16 cellular contexts compared by ENCODE assay signal in genomic region chr17:18018411-18018921, GRCh38. TPM values are rescaled to one million over a fixed set of nuclear protein-coding genes. Genes with fewer than 3 reads are reported as not detected.
"Had no signal": no experiment of that assay in that cellular context is flagged by ENCODE, and none has a peak within 500 bp of the region (broad histone marks: within the 10 kb centered on the region; RNA-seq: fewer than 3 reads in every experiment).

No MANE protein-coding gene starts in this region.

- H3K27me3 Mint-ChIP-seq: activated CD4-positive, alpha-beta T cell treated with anti-CD3 and anti-CD28 coated beads for 36 hours; central memory CD8-positive, alpha-beta T cell; effector memory CD8-positive, alpha-beta T cell; naive thymus-derived CD4-positive, alpha-beta T cell had no signal

- DNase-seq: activated CD4-positive, alpha-beta T cell treated with anti-CD3 and anti-CD28 coated beads for 36 hours; activated CD8-positive, alpha-beta memory T cell treated with anti-CD3 and anti-CD28 coated beads, Interleukin-2, amount 50 U/mL, for 48 hours; activated CD8-positive, alpha-beta T cell treated with anti-CD3 and anti-CD28 coated beads, Interleukin-2, amount 10 ng/mL, durations not matched to agents 7 days and 5 days; cortex of kidney; effector memory CD8-positive, alpha-beta T cell; erythroblast; hippocampal formation; kidney glomerular epithelial cell; mammary epithelial cell; naive thymus-derived CD4-positive, alpha-beta T cell; occipital lobe; T1000 had no signal

- H3K4me3 Mint-ChIP-seq: activated CD4-positive, alpha-beta T cell treated with anti-CD3 and anti-CD28 coated beads for 36 hours; activated CD8-positive, alpha-beta T cell treated with anti-CD3 and anti-CD28 coated beads, Interleukin-2, amount 10 ng/mL, durations not matched to agents 7 days and 5 days; central memory CD8-positive, alpha-beta T cell; effector memory CD8-positive, alpha-beta T cell; naive thymus-derived CD4-positive, alpha-beta T cell had no signal

- H3K9me3 Mint-ChIP-seq: central memory CD8-positive, alpha-beta T cell; effector memory CD8-positive, alpha-beta T cell; naive thymus-derived CD4-positive, alpha-beta T cell had no signal

- H3K4me1 Mint-ChIP-seq: central memory CD8-positive, alpha-beta T cell; naive thymus-derived CD4-positive, alpha-beta T cell had no signal

- ATAC-seq: activated CD4-positive, alpha-beta T cell treated with anti-CD3 and anti-CD28 coated beads for 36 hours; activated CD8-positive, alpha-beta T cell treated with anti-CD3 and anti-CD28 coated beads, Interleukin-2, amount 10 ng/mL, durations not matched to agents 7 days and 5 days; effector memory CD8-positive, alpha-beta T cell; naive thymus-derived CD4-positive, alpha-beta T cell had no signal

- H3K27me3 ChIP-seq: tibial nerve had no signal

- H3K27ac Mint-ChIP-seq: activated CD4-positive, alpha-beta T cell treated with anti-CD3 and anti-CD28 coated beads for 36 hours; activated CD8-positive, alpha-beta T cell treated with anti-CD3 and anti-CD28 coated beads, Interleukin-2, amount 10 ng/mL, durations not matched to agents 7 days and 5 days; effector memory CD8-positive, alpha-beta T cell; naive thymus-derived CD4-positive, alpha-beta T cell had no signal

- H3K9me3 ChIP-seq: tibial nerve had no signal

- H3K4me3 ChIP-seq: skin epidermis, tibial nerve had no signal

RNA-seq across cellular contexts. Expression of gene DRC3, which starts 45.8 kb away (rescaled TPM):
- total RNA-seq: mononuclear cell had no signal
